Comparison of ENCODE assay signal across 34 cellular contexts in genomic region chr6:164523060-164523459, GRCh38.
"Had no signal": no experiment of that assay in that cellular context is flagged by ENCODE, and none has a peak within 500 bp of the region (broad histone marks: within the 10 kb centered on the region; RNA-seq: fewer than 3 reads in every experiment).

No MANE protein-coding gene starts in this region.

- H3K4me3 ChIP-seq: MG63 had no signal

- H3K36me3 ChIP-seq: MG63 had no signal

- DNase-seq: Karpas-422, Kasumi-1, KG1, MG63, MM.1S, MV-4-11, NCI-H1048, NCI-H1092, NCI-H1092 treated with DMSO at 0.1 percent for 48 hours, NCI-H1105, NCI-H1105 treated with DMSO at 0.1 percent for 48 hours, NCI-H1417, NCI-H1417 treated with DMSO at 0.1 percent for 48 hours, NCI-H1436, NCI-H1436 treated with DMSO at 0.1 percent for 48 hours, NCI-H146, NCI-H1694, NCI-H1694 treated with DMSO at 0.1 percent for 48 hours, NCI-H187, NCI-H187 treated with DMSO at 0.1 percent for 48 hours, NCI-H1930, NCI-H2029, NCI-H2029 treated with DMSO at 0.1 percent for 48 hours, NCI-H2081, NCI-H2081 treated with DMSO at 0.1 percent for 48 hours, NCI-H2107, NCI-H2171, NCI-H2171 treated with DMSO at 0.1 percent for 48 hours, NCI-H2227 treated with DMSO at 0.1 percent for 48 hours, NCI-H226, NCI-H345, NCI-H446, NCI-H446 treated with DMSO at 0.1 percent for 48 hours had no signal

- H3K27ac ChIP-seq: KMS-11 had no signal

- H3K4me2 ChIP-seq: KMS-11 had no signal

- H3K9me3 ChIP-seq: MG63 had no signal

- H3K27me3 ChIP-seq: MG63 had no signal

- H3K9ac ChIP-seq: KMS-11 had no signal
